19 cellular contexts compared by ENCODE assay signal in the genomic region with DNA sequence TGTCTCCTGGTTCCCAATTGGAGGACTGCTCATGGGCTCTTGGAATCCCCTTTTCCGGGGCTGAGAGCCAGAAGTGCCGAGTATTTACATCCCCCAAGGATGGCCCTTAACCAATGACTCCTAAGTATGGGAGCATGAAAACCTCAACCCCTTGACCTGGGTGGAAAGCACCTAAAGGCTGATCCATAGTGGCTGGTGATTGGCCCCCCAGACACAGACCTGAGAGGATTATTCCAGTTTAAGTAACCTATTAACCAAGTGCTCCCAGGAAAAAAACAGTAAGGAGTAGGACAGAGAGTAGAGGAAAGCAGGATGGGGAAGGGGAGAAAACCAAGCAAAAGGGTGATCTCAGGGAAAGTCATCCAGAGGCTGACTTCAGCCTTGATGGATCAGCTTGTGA.
A peak's percentile ranks its signal among the peaks of the same experiment; 100 is the strongest.
DNase-seq lines count a peak whose midpoint lies in the region; ATAC-seq and TF ChIP-seq lines count a peak whose summit lies in the region.
"Had no signal": no experiment of that assay in that cellular context is flagged by ENCODE, and none has a peak within 500 bp of the region (broad histone marks: within the 10 kb centered on the region; RNA-seq: fewer than 3 reads in every experiment).

No MANE protein-coding gene starts in this region.

- no peaks in the 10 kb centered on the region for H3K27me3 ChIP-seq in upper lobe of left lung
- H3K27me3 ChIP-seq: BLaER1 treated with 17β-estradiol and CSF1 and Interleukin-3, amounts not matched to agents 10 nM and 100 nM had no signal

- DNase-seq in Caki2 (ENCODE audit: low read depth), result peak; percentile 2
- peak; percentile 51 for DNase-seq in HK-2 (ENCODE audit: unreplicated experiment)
- DNase-seq in kidney tubule cell (ENCODE audit: low spot score), result peak; percentile 79
- DNase-seq in DMS79 treated with DMSO at 0.1 percent for 48 hours (lab: John Stamatoyannopoulos, UW), result no peak
- no peak for DNase-seq in upper lobe of left lung
- no peak for DNase-seq in foreskin melanocyte
- DNase-seq: AML-193; Caco-2; CD4-positive, alpha-beta T cell; CD8-positive, alpha-beta T cell; DMS 273 treated with DMSO at 0.1 percent for 48 hours; DMS153; DMS53; DMS79; GF-D8 had no signal

- no peak overlapping the region for H3K27ac ChIP-seq in upper lobe of left lung
- H3K27ac ChIP-seq: 22Rv1; A549; BLaER1 treated with 17β-estradiol and CSF1 and Interleukin-3, amounts not matched to agents 10 nM and 100 nM; C4-2B had no signal

- no peaks in the 10 kb centered on the region for H3K4me1 ChIP-seq in upper lobe of left lung
- H3K4me1 ChIP-seq: A549, Caco-2 had no signal

- ATAC-seq in upper lobe of left lung (ENCODE audit: low FRiP score in 2 of 2), result no peak
- ATAC-seq: A549; CD8-positive, alpha-beta T cell had no signal

- no peak for TF ChIP-seq CTCF in upper lobe of left lung (IDR thresholded peaks at IDR 0.05)

- no peaks in the 10 kb centered on the region for H3K36me3 ChIP-seq in upper lobe of left lung
- H3K36me3 ChIP-seq: BLaER1 treated with 17β-estradiol and CSF1 and Interleukin-3, amounts not matched to agents 10 nM and 100 nM had no signal

- no peak for TF ChIP-seq POLR2A in upper lobe of left lung (IDR thresholded peaks at IDR 0.05)

- H3K9me3 ChIP-seq in upper lobe of left lung, result no peaks in the 10 kb centered on the region
- H3K9me3 ChIP-seq: A549; BLaER1 treated with 17β-estradiol and CSF1 and Interleukin-3, amounts not matched to agents 10 nM and 100 nM; Caco-2 had no signal

- no peak overlapping the region for H3K4me3 ChIP-seq in upper lobe of left lung
- H3K4me3 ChIP-seq: A549; BLaER1 treated with 17β-estradiol and CSF1 and Interleukin-3, amounts not matched to agents 10 nM and 100 nM had no signal

- in situ Hi-C loops in Caki2 (cut with HindIII; ENCODE audit: low pct_unique_long_range_greater_than_20kb, low sequenced_read_pairs), result no loop called here

- 85 to 86% methylated on average over 2 of the region's 2 CpGs for WGBS in upper lobe of left lung, 2 donors

- TF ChIP-seq EP300 in upper lobe of left lung (IDR thresholded peaks at IDR 0.05), result no peak

Comparison
In these comparisons a context has a peak if more than half of its experiments do, and no peak if none do; other contexts are left out.
1. DNase-seq: peak in Caki2 (single experiment), HK-2 (single experiment) and kidney tubule cell (single experiment); none in DMS79 treated with DMSO at 0.1 percent for 48 hours (single experiment), upper lobe of left lung (0 of 2) and foreskin melanocyte (single experiment).